8 cellular contexts compared by ENCODE assay signal in genomic region chr1:45584351-45585109, GRCh38. TPM values are rescaled to one million over a fixed set of nuclear protein-coding genes. Genes with fewer than 3 reads are reported as not detected.
DNase-seq lines count a peak whose midpoint lies in the region; ATAC-seq and TF ChIP-seq lines count a peak whose summit lies in the region.

No MANE protein-coding gene starts in this region.

- H3K4me1 ChIP-seq in IMR-90 (ENCODE audit: control insufficient read depth, insufficient read depth, low read length) (no peaks in the 10 kb centered on the region; the same call in none of the 2 replicates), OCI-LY1 (ENCODE audit: insufficient read depth, low read length, severe bottlenecking) (peaks cover 48% of the 10 kb centered on the region), mononuclear cell (ENCODE audit: insufficient read depth, low read length) (peaks cover 40% of the 10 kb centered on the region)

- CTCF ChIA-PET in IMR-90 (lab: Yijun Ruan, JAX): interaction anchor here (0.7 kb wide), 1 partner anchor 84 kb away, joined by 3 read pairs; the partner anchor contains the start of gene MMACHC

- H3K18ac ChIP-seq in IMR-90 (ENCODE audit: low read depth, low read length): no peak overlapping the region

- H3K79me1 ChIP-seq in IMR-90 (ENCODE audit: low read depth in 1 of 2, low read length in 2 of 2): peaks cover 0 to 22% of the 10 kb centered on the region in 2 experiments; a peak in 2 of 4 replicates

- H4K20me1 ChIP-seq in IMR-90 (ENCODE audit: insufficient read depth, low read length): peaks cover 47% of the 10 kb centered on the region
- 0 out of 2 replicates have a peak, but pooled peaks cover 5% of the 10 kb centered on the region for H4K20me1 ChIP-seq in OCI-LY1 (ENCODE audit: insufficient read depth, low read length)

- no peak for TF ChIP-seq RAD21 in IMR-90 (IDR thresholded peaks at IDR 0.05; ENCODE audit: low read length)

- H3K23ac ChIP-seq in IMR-90 (ENCODE audit: low read depth, low read length): peak overlapping the region; percentile 74

- intact Hi-C loops in IMR-90 (cut with micrococcal nuclease): loop anchor here (5.0 kb wide), 2 partner anchors 103 to 298 kb away; partner anchors contain the start of genes GPBP1L1 and TMEM69

- H3K9me3 ChIP-seq in IMR-90 (ENCODE audit: control insufficient read depth, insufficient read depth, low read length) (no peaks in the 10 kb centered on the region), OCI-LY1 (ENCODE audit: low read length) (no peaks in the 10 kb centered on the region), mononuclear cell (ENCODE audit: low read depth, low read length) (no peaks in the 10 kb centered on the region)

- H3K4me3 ChIP-seq in IMR-90 (ENCODE audit: insufficient read depth, low read depth, low read length) (peak overlapping the region; percentile 61), OCI-LY1 (ENCODE audit: low read depth, low read length, poor library complexity, severe bottlenecking) (peak overlapping the region; percentile 87), epithelial cell of esophagus (ENCODE audit: low read length) (peak overlapping the region; percentile 98), mononuclear cell (ENCODE audit: low read length) (peak overlapping the region; percentile 98)

- TF ChIP-seq CTCF in IMR-90 (conservative IDR thresholded peaks at IDR 0.05; ENCODE audit: low read depth, low read length) (0 out of 2 replicates have a peak, but pooled peaks have one; percentile 14), OCI-LY1 (IDR thresholded peaks at IDR 0.05; ENCODE audit: low read length) (no peak; the same call in 1 of the 2 replicates), epithelial cell of esophagus (IDR thresholded peaks at IDR 0.05; ENCODE audit: insufficient read depth, low read depth, low read length, missing control alignments) (no peak)

- no peak overlapping the region for H2BK20ac ChIP-seq in IMR-90 (ENCODE audit: low read depth, low read length)

- H2BK15ac ChIP-seq in IMR-90 (ENCODE audit: low read depth, low read length): no peak overlapping the region

- peak overlapping the region; percentile 84 for H3K9ac ChIP-seq in IMR-90 (ENCODE audit: low read depth, low read length)
- peak overlapping the region; percentile 88 for H3K9ac ChIP-seq in OCI-LY1 (ENCODE audit: low read length)

- no peak overlapping the region for H2BK120ac ChIP-seq in IMR-90 (ENCODE audit: low read depth, low read length)

- peak overlapping the region; percentile 91 for H2AK9ac ChIP-seq in IMR-90 (replicated peaks; ENCODE audit: low read depth, low read length, poor library complexity)

- dilution Hi-C loops in IMR-90 (cut with HindIII; ENCODE audit: low sequenced_read_pairs, unreplicated experiment): no loop called here

- POLR2A ChIA-PET in IMR-90 (lab: Charles Lee; ENCODE audit: unreplicated experiment): no interaction called here

- H2BK5ac ChIP-seq in IMR-90 (ENCODE audit: low read depth, low read length, poor library complexity, severe bottlenecking): peak overlapping the region; percentile 77

- BruUV-seq in IMR-90 (replicated peaks; lab: Mats Ljungman, UMichigan): TSS peak; percentile 48

- no peaks in the 10 kb centered on the region for H3K9me2 ChIP-seq in OCI-LY1 (ENCODE audit: low read depth, low read length)

- peak overlapping the region; percentile 87 for H3K4me2 ChIP-seq in IMR-90 (ENCODE audit: low read depth, low read length)
- H3K4me2 ChIP-seq in OCI-LY1 (ENCODE audit: low read length): peak overlapping the region; percentile 90

- no peaks in the 10 kb centered on the region for H3F3A ChIP-seq in OCI-LY1 (ENCODE audit: insufficient read depth, low read length)

- in situ Hi-C loops in IMR-90 (cut with MboI; ENCODE audit: low sequenced_read_pairs): no loop called here

- H3K56ac ChIP-seq in IMR-90 (ENCODE audit: extremely low read depth, insufficient read depth, low read length): peak overlapping the region; percentile 32; the same call in 1 of the 2 replicates

- H2AFZ ChIP-seq in IMR-90 (replicated peaks; ENCODE audit: low read length, poor library complexity) (peak overlapping the region; percentile 98), OCI-LY1 (ENCODE audit: low read length) (no peak overlapping the region)

- WGBS in IMR-90 (ENCODE audit: extremely low coverage in 2 of 2, insufficient read length in 1 of 2), 2 experiments: 0% methylated on average over 16 of the region's 59 CpGs; no CpG with 5 or more reads in 1 of the 2 experiments

- peak overlapping the region; percentile 72 for H3K4ac ChIP-seq in IMR-90 (ENCODE audit: low read depth, low read length)

- H4K91ac ChIP-seq in IMR-90 (ENCODE audit: insufficient read depth, low read depth, low read length): 0 out of 2 replicates have a peak overlapping the region, but pooled peaks have one; percentile 40

- H3K27ac ChIP-seq in IMR-90 (ENCODE audit: insufficient read depth, low read length) (peak overlapping the region; percentile 85), OCI-LY1 (ENCODE audit: low read depth, low read length, poor library complexity, severe bottlenecking) (peak overlapping the region; percentile 86)

- peaks cover 50% of the 10 kb centered on the region for H3K79me2 ChIP-seq in OCI-LY1 (ENCODE audit: insufficient read depth, low read length)

- H3K36me3 ChIP-seq in IMR-90 (ENCODE audit: control insufficient read depth, insufficient read depth, low read length) (peaks cover 1% of the 10 kb centered on the region; the same call in 1 of the 2 replicates), OCI-LY1 (ENCODE audit: insufficient read depth, low read length) (peaks cover 32% of the 10 kb centered on the region)

- no peaks in the 10 kb centered on the region; the same call in 1 of the 2 replicates for H3K9me1 ChIP-seq in IMR-90 (ENCODE audit: insufficient read depth, low read length)

- peak overlapping the region; percentile 69; the same call in 1 of the 2 replicates for H3K14ac ChIP-seq in IMR-90 (replicated peaks; ENCODE audit: low read depth, low read length)

- H4K5ac ChIP-seq in IMR-90 (ENCODE audit: low read depth, low read length): no peak overlapping the region

- no peak for TF ChIP-seq POLR2A in IMR-90 (IDR thresholded peaks at IDR 0.05; ENCODE audit: low read depth, low read length)

- H2AK5ac ChIP-seq in IMR-90 (ENCODE audit: low read depth, low read length): peak overlapping the region; percentile 76

- H3K27me3 ChIP-seq in IMR-90 (ENCODE audit: control insufficient read depth, insufficient read depth, low read length): no peaks in the 10 kb centered on the region
- no peaks in the 10 kb centered on the region for H3K27me3 ChIP-seq in OCI-LY1 (ENCODE audit: insufficient read depth, low read length)
- H3K27me3 ChIP-seq in mononuclear cell (ENCODE audit: insufficient read depth, low read length): no peaks in the 10 kb centered on the region

- DNase-seq in CD1c-positive myeloid dendritic cell (ENCODE audit: extremely low spot score) (peak; percentile 94), IMR-90 (peak; percentile 83), activated T-cell treated with anti-CD3 and anti-CD28 coated beads for 1 hour (ENCODE audit: low read depth) (peak; percentile 80), epithelial cell of esophagus (ENCODE audit: low read depth) (peak; percentile 92)
- peak; percentile 68 to 79 for DNase-seq in stimulated activated CD8-positive, alpha-beta memory T cell treated with anti-CD3 and anti-CD28 coated beads, Interleukin-2, amount 100 ng/mL, for 1 hour (ENCODE audit: low read depth in 2 of 2)

- ATAC-seq in GM21381 (IDR thresholded peaks at IDR 0.05; ENCODE audit: unreplicated experiment) (peak; percentile 32), IMR-90 (ENCODE audit: low read depth) (peak; percentile 65)

- H4K8ac ChIP-seq in IMR-90 (ENCODE audit: low read depth in 2 of 2, low read length in 2 of 2): peak overlapping the region; percentile 37 to 78; a peak in 2 of 4 replicates

TF ChIP-seq in IMR-90, 13 proteins besides CTCF, POLR2A, EP300 and RAD21:
- TF ChIP-seq RFX5 (IDR thresholded peaks at IDR 0.05; ENCODE audit: low read depth, low read length): 0 out of 2 replicates have a peak, but pooled peaks have one; percentile 50
- TF ChIP-seq MAFK (IDR thresholded peaks at IDR 0.05; ENCODE audit: low read depth, low read length): no peak
- TF ChIP-seq MAZ (IDR thresholded peaks at IDR 0.05; ENCODE audit: borderline replicate concordance, low read depth, low read length): peak; percentile 61; the same call in 1 of the 2 replicates
- TF ChIP-seq SMC3 (IDR thresholded peaks at IDR 0.05; ENCODE audit: low read depth, low read length): no peak
TF ChIP-seq in IMR-90: peak in this region for 2.

RNA-seq across cellular contexts. Expression of gene NASP, which starts 0.7 kb away (rescaled TPM):
- total RNA-seq in IMR-90 (2012; rRNA removed) (56.6 and 85.0 TPM in 2 replicates), mononuclear cell (43.1 TPM)
- 98.2 and 124 TPM in 2 replicates for polyA plus RNA-seq in IMR-90 (2012; rRNA removed)
- polyA plus RNA-seq in IMR-90 (2012; cell fraction: cytosol; rRNA removed): 38.2 and 66.5 TPM in 2 replicates
- polyA plus RNA-seq in IMR-90 (2012; cell fraction: nucleus; rRNA removed; ENCODE audit: low replicate concordance): 47.5 and 89.7 TPM in 2 replicates

RNA-seq across cellular contexts. Expression of gene AKR1A1, which starts 33.9 kb away (rescaled TPM):
- total RNA-seq in IMR-90 (2012; rRNA removed) (122 and 151 TPM in 2 replicates), mononuclear cell (37.3 TPM)
- polyA plus RNA-seq in IMR-90 (2012; rRNA removed): 141 and 144 TPM in 2 replicates
- 162 and 164 TPM in 2 replicates for polyA plus RNA-seq in IMR-90 (2012; cell fraction: cytosol; rRNA removed)
- polyA plus RNA-seq in IMR-90 (2012; cell fraction: nucleus; rRNA removed; ENCODE audit: low replicate concordance): 137 and 158 TPM in 2 replicates

RNA-seq across cellular contexts. Expression of gene CCDC17, which starts 39.3 kb away (rescaled TPM):
- total RNA-seq in IMR-90 (2012; rRNA removed): 0.18 and 0.56 TPM in 2 replicates
- polyA plus RNA-seq in IMR-90 (2012; rRNA removed): 0.26 and 0.30 TPM in 2 replicates
- polyA plus RNA-seq in IMR-90 (2012; cell fraction: cytosol; rRNA removed): 0.09 and 0.26 TPM in 2 replicates
- 2.4 and 3.6 TPM in 2 replicates for polyA plus RNA-seq in IMR-90 (2012; cell fraction: nucleus; rRNA removed; ENCODE audit: low replicate concordance)
- total RNA-seq in mononuclear cell: 2.6 TPM

Comparison
In these comparisons a context has a peak if more than half of its experiments do, and no peak if none do; other contexts are left out.
1. Peak in every context shown above with its lines: DNase-seq, ATAC-seq, H3K4me3 ChIP-seq and H3K27ac ChIP-seq.